7 cellular contexts compared by ENCODE assay signal in genomic region chr14:102086972-102087761, GRCh38. TPM values are rescaled to one million over a fixed set of nuclear protein-coding genes. Genes with fewer than 3 reads are reported as not detected.
DNase-seq lines count a peak whose midpoint lies in the region; ATAC-seq, FAIRE-seq and TF ChIP-seq lines count a peak whose summit lies in the region.

TSS of gene HSP90AA1 (minus strand) at chr14:102087044. CDS start at chr14:102086378, 666 bp downstream.

- H3K4me1 Mint-ChIP-seq in astrocyte (ENCODE audit: low read depth, unreplicated experiment) = peaks cover 26% of the 10 kb centered on the region

- peak within 1 kb of the TSS; percentile 97 for H3K9ac ChIP-seq in astrocyte (ENCODE audit: low read length)

- H4K20me1 ChIP-seq in astrocyte (ENCODE audit: insufficient read depth, low read length) = peaks cover 44% of the 10 kb centered on the region

- peaks cover 39% of the 10 kb centered on the region for H3K36me3 ChIP-seq in astrocyte (ENCODE audit: insufficient read depth, low read length)

- peak within 1 kb of the TSS; percentile 96 for H3K4me2 ChIP-seq in astrocyte (ENCODE audit: low read length)

- TF ChIP-seq CTCF in astrocyte (IDR thresholded peaks at IDR 0.05; ENCODE audit: insufficient read depth, low read depth, low read length) = no peak

- peak within 1 kb of the TSS; percentile 95 for H3K4me3 Mint-ChIP-seq in astrocyte (ENCODE audit: unreplicated experiment)

- H3K27me3 ChIP-seq in astrocyte (ENCODE audit: insufficient read depth, low read length) = no peaks in the 10 kb centered on the region

- no peaks in the 10 kb centered on the region for H3K9me3 ChIP-seq in astrocyte (ENCODE audit: insufficient read depth, low read depth, low read length)

- H2AFZ ChIP-seq in astrocyte (ENCODE audit: low read depth, low read length) = peak within 1 kb of the TSS; percentile 90

- H3K4me3 ChIP-seq in astrocyte (ENCODE audit: insufficient read depth, low read depth, low read length) = peak within 1 kb of the TSS; percentile 93

- FAIRE-seq in GM18507 (lab: Jason Lieb, UNC) = peak; percentile 81
- no peak for FAIRE-seq in astrocyte (lab: Jason Lieb, UNC)

- H3K36me3 Mint-ChIP-seq in astrocyte (ENCODE audit: low read depth, unreplicated experiment) = peaks cover 14% of the 10 kb centered on the region

- ATAC-seq in HG02973 (IDR thresholded peaks at IDR 0.05; ENCODE audit: unreplicated experiment) = peak; percentile 60

- H3K9me3 Mint-ChIP-seq in astrocyte (ENCODE audit: unreplicated experiment) = no peaks in the 10 kb centered on the region

- H3K27ac Mint-ChIP-seq in astrocyte (ENCODE audit: unreplicated experiment) = peak within 1 kb of the TSS; percentile 72

- peaks cover 52% of the 10 kb centered on the region for H3K79me2 ChIP-seq in astrocyte (ENCODE audit: insufficient read depth, low read length)

- H3K27me3 Mint-ChIP-seq in astrocyte (ENCODE audit: low read depth, unreplicated experiment) = no peaks in the 10 kb centered on the region

- peak within 1 kb of the TSS; percentile 94 for H3K27ac ChIP-seq in astrocyte (ENCODE audit: low read depth, low read length)

- H3K4me1 ChIP-seq in astrocyte (ENCODE audit: insufficient read depth, low read length) = peaks cover 35% of the 10 kb centered on the region

- DNase-seq in GM18507 (ENCODE audit: extremely low spot score, insufficient read length, low read depth) = peak; percentile 93
- DNase-seq in NCI-H2029 treated with DMSO at 0.1 percent for 48 hours (lab: John Stamatoyannopoulos, UW) = peak; percentile 59
- DNase-seq in T-helper 22 cell (ENCODE audit: low read depth) = peak; percentile 83
- DNase-seq in astrocyte (ENCODE audit: low read depth) = peak; percentile 72
- DNase-seq in hepatic stellate cell (ENCODE audit: low spot score) = peak; percentile 97
- DNase-seq in retina = peak; percentile 96

RNA-seq across cellular contexts. Expression of gene HSP90AA1, which starts in this region (rescaled TPM):
- 352 and 428 TPM in 2 replicates for total RNA-seq in astrocyte

Comparison
In these comparisons a context has a peak if more than half of its experiments do, and no peak if none do; other contexts are left out.
1. Peak in every context shown above with its lines: DNase-seq, ATAC-seq, H3K4me3 ChIP-seq and H3K27ac ChIP-seq.